ENCODE assay signal across 38 cellular contexts in genomic region chr12:52722680-52723079, GRCh38. TPM values are rescaled to one million over a fixed set of nuclear protein-coding genes. Genes with fewer than 3 reads are reported as not detected.
"Had no signal": no experiment of that assay in that cellular context is flagged by ENCODE, and none has a peak within 500 bp of the region (broad histone marks: within the 10 kb centered on the region; RNA-seq: fewer than 3 reads in every experiment).

No MANE protein-coding gene starts in this region.

- H3K9me3 ChIP-seq: MG63 had no signal

- H3K36me3 ChIP-seq: MG63 had no signal

- H3K27ac ChIP-seq: KMS-11 had no signal

- H3K4me3 ChIP-seq: MG63 had no signal

- H3K27me3 ChIP-seq: MG63 had no signal

- DNase-seq: Karpas-422, Kasumi-1, KG1, MG63, MM.1S, MV-4-11, NCI-H1048, NCI-H1092, NCI-H1092 treated with DMSO at 0.1 percent for 48 hours, NCI-H1105, NCI-H1105 treated with DMSO at 0.1 percent for 48 hours, NCI-H1417, NCI-H1417 treated with DMSO at 0.1 percent for 48 hours, NCI-H1436, NCI-H1436 treated with DMSO at 0.1 percent for 48 hours, NCI-H146, NCI-H1694, NCI-H1694 treated with DMSO at 0.1 percent for 48 hours, NCI-H187, NCI-H187 treated with DMSO at 0.1 percent for 48 hours, NCI-H1930, NCI-H2029, NCI-H2029 treated with DMSO at 0.1 percent for 48 hours, NCI-H2081, NCI-H2081 treated with DMSO at 0.1 percent for 48 hours, NCI-H2107, NCI-H2171, NCI-H2171 treated with DMSO at 0.1 percent for 48 hours, NCI-H2227 treated with DMSO at 0.1 percent for 48 hours, NCI-H226, NCI-H345, NCI-H446, NCI-H446 treated with DMSO at 0.1 percent for 48 hours had no signal

RNA-seq across cellular contexts. Expression of gene KRT77, which starts 19.4 kb away (rescaled TPM):
- total RNA-seq: LHCN-M2, M059J, MCF 10A, NCI-H460 had no signal

RNA-seq across cellular contexts. Expression of gene KRT1, which starts 42.5 kb away (rescaled TPM):
- total RNA-seq: LHCN-M2, M059J, MCF 10A, NCI-H460 had no signal

RNA-seq across cellular contexts. Expression of gene KRT76, which starts 54.5 kb away (rescaled TPM):
- total RNA-seq: LHCN-M2, M059J, MCF 10A, NCI-H460 had no signal
